ENCODE assay signal across 1 cellular context in genomic region chr1:228445867-228446584, GRCh38.
TF ChIP-seq lines count a peak whose summit lies in the region.

No MANE protein-coding gene starts in this region.

TF ChIP-seq in GM12878, 131 proteins besides CTCF, POLR2A, EP300 and RAD21 (continued from another document):
- no peak for TF ChIP-seq CUX1 (IDR thresholded peaks at IDR 0.05; ENCODE audit: insufficient replicate concordance, low read depth, low read length)
- TF ChIP-seq WRNIP1 (IDR thresholded peaks at IDR 0.05; ENCODE audit: borderline replicate concordance, low read depth, low read length), result no peak
- peak; percentile 66; the same call in 1 of the 2 replicates for TF ChIP-seq RAD51 (IDR thresholded peaks at IDR 0.05)
- TF ChIP-seq HDAC2 (IDR thresholded peaks at IDR 0.05), result no peak
- TF ChIP-seq BMI1 (IDR thresholded peaks at IDR 0.05; ENCODE audit: borderline replicate concordance), result no peak
- no peak for TF ChIP-seq SMC3 (IDR thresholded peaks at IDR 0.05; ENCODE audit: borderline replicate concordance, low read length)
- no peak for TF ChIP-seq CHD4 (IDR thresholded peaks at IDR 0.05)
- TF ChIP-seq ZBTB11 (CRISPR knock-in tag; IDR thresholded peaks at IDR 0.05), result no peak
- no peak for TF ChIP-seq PAX5 (IDR thresholded peaks at IDR 0.05; ENCODE audit: borderline replicate concordance, low read depth, low read length)
- no peak for TF ChIP-seq ETV6 (conservative IDR thresholded peaks at IDR 0.05 in 1 of 2, IDR thresholded peaks at IDR 0.05 in 1 of 2; ENCODE audit: borderline replicate concordance in 1 of 2, low read depth in 1 of 2)
- TF ChIP-seq ZNF217 (IDR thresholded peaks at IDR 0.05), result no peak
- no peak for TF ChIP-seq E2F4 (IDR thresholded peaks at IDR 0.05; ENCODE audit: low read depth, low read length)
- no peak for TF ChIP-seq CREB1 (IDR thresholded peaks at IDR 0.05; ENCODE audit: low read depth)
- TF ChIP-seq ZSCAN29 (IDR thresholded peaks at IDR 0.05), result no peak
- TF ChIP-seq MYC (IDR thresholded peaks at IDR 0.05; ENCODE audit: insufficient read depth, insufficient read length, insufficient replicate concordance, low read length, severe bottlenecking), result no peak
- TF ChIP-seq MLLT1 (IDR thresholded peaks at IDR 0.05), result no peak
- no peak for TF ChIP-seq NFIC (IDR thresholded peaks at IDR 0.05; ENCODE audit: low read depth, low read length)
TF ChIP-seq in GM12878: peak in this region for 7.
